In genomic region chr20:52062452-52063209, GRCh38 we compare ENCODE assay signal across 1 cellular context.
TF ChIP-seq lines count a peak whose summit lies in the region.

No MANE protein-coding gene starts in this region.

TF ChIP-seq in K562, 482 proteins besides CTCF, POLR2A, EP300 and RAD21:
- no peak for TF ChIP-seq CLOCK (CRISPR knock-in tag; IDR thresholded peaks at IDR 0.05; ENCODE audit: borderline replicate concordance)
- TF ChIP-seq ZNF324 (CRISPR knock-in tag; IDR thresholded peaks at IDR 0.05) = no peak
- TF ChIP-seq ZBTB40 (IDR thresholded peaks at IDR 0.05) = peak; percentile 83
- TF ChIP-seq ZBTB40 (CRISPR knock-in tag; IDR thresholded peaks at IDR 0.05) = peak; percentile 43
